ENCODE assay signal across 31 cellular contexts in genomic region chr13:51834581-51835158, GRCh38. TPM values are rescaled to one million over a fixed set of nuclear protein-coding genes. Genes with fewer than 3 reads are reported as not detected.
A peak's percentile ranks its signal among the peaks of the same experiment; 100 is the strongest.
DNase-seq lines count a peak whose midpoint lies in the region; ATAC-seq and TF ChIP-seq lines count a peak whose summit lies in the region.
"Had no signal": no experiment of that assay in that cellular context is flagged by ENCODE, and none has a peak within 500 bp of the region (broad histone marks: within the 10 kb centered on the region; RNA-seq: fewer than 3 reads in every experiment).

No MANE protein-coding gene starts in this region.

- no peak overlapping the region for H2AK5ac ChIP-seq in neuronal stem cell (ENCODE audit: low read depth, low read length)

- ATAC-seq in left ventricle myocardium superior (peak; percentile 13), Right ventricle myocardium inferior (no peak)
- ATAC-seq: activated T-cell treated with anti-CD3 and anti-CD28 coated beads, Interleukin-2, amount 50 U/mL, for 72 hours; K562; lower lobe of right lung; natural killer cell treated with Interleukin-12 subunit alpha and Interleukin-12 subunit beta and Interleukin-15 and Interleukin-18, amount 100 ng/mL, for 72 hours; pancreas; stimulated activated naive CD8-positive, alpha-beta T cell treated with anti-CD3 and anti-CD28 coated beads, Interleukin-15, amount 100 ng/mL, for 72 hours had no signal

- H3K4me3 ChIP-seq in Karpas-422 (ENCODE audit: low read length) (peak overlapping the region; percentile 70; the same call in 1 of the 2 replicates), vagina (no peak overlapping the region), neuronal stem cell (ENCODE audit: low read length in 2 of 2) (no peak overlapping the region)
- H3K4me3 ChIP-seq: K562, lower lobe of right lung, pancreas, uterus had no signal

- no peaks in the 10 kb centered on the region for H3K9me2 ChIP-seq in Karpas-422 (replicated peaks; ENCODE audit: insufficient read depth, low read length)

- H3K9me3 ChIP-seq in Karpas-422 (ENCODE audit: low read length) (no peaks in the 10 kb centered on the region), vagina (no peaks in the 10 kb centered on the region), neuronal stem cell (replicated peaks in 1 of 2; ENCODE audit: control insufficient read depth in 2 of 2, insufficient read depth in 1 of 2, low read depth in 1 of 2, low read length in 2 of 2) (no peaks in the 10 kb centered on the region)
- H3K9me3 ChIP-seq: lower lobe of right lung, pancreas, uterus had no signal

- H2BK120ac ChIP-seq in neuronal stem cell (ENCODE audit: low read depth, low read length), result no peak overlapping the region

- H3K79me1 ChIP-seq in neuronal stem cell (ENCODE audit: low read depth, low read length), result no peaks in the 10 kb centered on the region

- H3K36me3 ChIP-seq in Karpas-422 (ENCODE audit: insufficient read depth, low read length) (no peaks in the 10 kb centered on the region), vagina (no peaks in the 10 kb centered on the region), neuronal stem cell (replicated peaks in 1 of 2; ENCODE audit: control insufficient read depth in 2 of 2, insufficient read depth in 2 of 2, low read length in 2 of 2) (no peaks in the 10 kb centered on the region)
- H3K36me3 ChIP-seq: lower lobe of right lung, pancreas, uterus had no signal

- no peak for TF ChIP-seq POLR2A in vagina (IDR thresholded peaks at IDR 0.05)

- no CpG with 5 or more reads among the region's 7 CpGs for WGBS in neuronal stem cell (ENCODE audit: extremely low coverage in 2 of 2, insufficient read length in 2 of 2, insufficient replicate concordance in 1 of 2), 2 donors

- no peak overlapping the region for H2BK15ac ChIP-seq in neuronal stem cell (ENCODE audit: low read length)

- no peak overlapping the region for H2BK12ac ChIP-seq in neuronal stem cell (ENCODE audit: low read length)

- H3K4me1 ChIP-seq in Karpas-422 (ENCODE audit: low read length) (peaks cover 62% of the 10 kb centered on the region), vagina (no peaks in the 10 kb centered on the region), neuronal stem cell (ENCODE audit: control insufficient read depth in 2 of 2, insufficient read depth in 1 of 2, low read depth in 1 of 2, low read length in 2 of 2) (no peaks in the 10 kb centered on the region)
- H3K4me1 ChIP-seq: lower lobe of right lung, pancreas, uterus had no signal

- intact Hi-C loops in left ventricle myocardium superior (cut with micrococcal nuclease) (no loop called here), Right ventricle myocardium inferior (cut with DNase I) (no loop called here), vagina (cut with DNase I) (no loop called here)

- no peaks in the 10 kb centered on the region for H3K27me3 ChIP-seq in Karpas-422 (ENCODE audit: low read length)
- H3K27me3 ChIP-seq in vagina, result no peaks in the 10 kb centered on the region
- H3K27me3 ChIP-seq in neuronal stem cell (ENCODE audit: control insufficient read depth in 3 of 3, insufficient read depth in 3 of 3, low read depth in 1 of 3, low read length in 3 of 3), result peaks cover 0 to 19% (median 0%) of the 10 kb centered on the region in 3 experiments
- H3K27me3 ChIP-seq: pancreas, uterus had no signal

- H3K4ac ChIP-seq in neuronal stem cell (ENCODE audit: low read length), result no peak overlapping the region

- no peak overlapping the region for H3K23ac ChIP-seq in neuronal stem cell (ENCODE audit: low read depth, low read length, poor library complexity)

- DNase-seq in left ventricle myocardium superior (no peak), Right ventricle myocardium inferior (ENCODE audit: missing footprints) (no peak), Karpas-422 (no peak), NCI-H69 (lab: John Stamatoyannopoulos, UW) (peak; percentile 55), vagina (ENCODE audit: extremely low spot score in 2 of 2) (peak; percentile 61 to 70), neuronal stem cell (ENCODE audit: low spot score) (no peak), COLO829 (ENCODE audit: low spot score) (no peak), NCI-H2081 (lab: John Stamatoyannopoulos, UW) (no peak)
- DNase-seq: activated CD4-positive, alpha-beta T cell treated with anti-CD3 and anti-CD28 coated beads for 48 hours; activated naive CD4-positive, alpha-beta T cell treated with Interleukin-2 at 50 U/mL for 16 hours; activated T-cell treated with anti-CD3 and anti-CD28 coated beads, Interleukin-2, amount 50 U/mL, for 72 hours; CD4-positive, alpha-beta T cell; DMS153; effector CD4-positive, alpha-beta T cell; GF-D8; lower lobe of right lung; NCI-H774; pancreas; retina; small intestine; stimulated activated CD4-positive, alpha-beta T cell treated with anti-CD3 and anti-CD28 coated beads, Interleukin-1b, Interleukin-23, amount 100 ng/mL, for 48 hours; stimulated activated CD8-positive, alpha-beta memory T cell treated with anti-CD3 and anti-CD28 coated beads, Interleukin-4, amount 100 ng/mL, for 48 hours; stimulated activated naive CD8-positive, alpha-beta T cell treated with anti-CD3 and anti-CD28 coated beads, Interleukin-15, amount 100 ng/mL, for 72 hours; uterus had no signal

- H4K91ac ChIP-seq in neuronal stem cell (ENCODE audit: low read depth, low read length, poor library complexity), result no peak overlapping the region

- no peak overlapping the region for H3K14ac ChIP-seq in neuronal stem cell (ENCODE audit: low read length)

- H4K8ac ChIP-seq in neuronal stem cell (ENCODE audit: low read depth, low read length), result no peak overlapping the region

- H3K18ac ChIP-seq in neuronal stem cell (ENCODE audit: low read length), result no peak overlapping the region

- H3K27ac ChIP-seq in Karpas-422 (ENCODE audit: low read length) (no peak overlapping the region), vagina (no peak overlapping the region), neuronal stem cell (replicated peaks; ENCODE audit: low read length) (no peak overlapping the region)
- H3K27ac ChIP-seq: epithelial cell of prostate, lower lobe of right lung, pancreas, uterus, VCaP had no signal

- TF ChIP-seq CTCF in vagina (IDR thresholded peaks at IDR 0.05), result no peak

- no peaks in the 10 kb centered on the region for H3K79me2 ChIP-seq in Karpas-422 (ENCODE audit: low read length)

- H3K9ac ChIP-seq in Karpas-422 (ENCODE audit: low read length) (no peak overlapping the region; the same call in 1 of the 2 replicates), neuronal stem cell (ENCODE audit: low read depth, low read length, poor library complexity) (no peak overlapping the region)

- no peak overlapping the region for H2BK5ac ChIP-seq in neuronal stem cell (ENCODE audit: low read length)

- H3K4me2 ChIP-seq in Karpas-422 (ENCODE audit: low read depth, low read length, poor library complexity, severe bottlenecking), result peak overlapping the region; percentile 81
- H3K4me2 ChIP-seq in neuronal stem cell (ENCODE audit: insufficient read depth, low read length, poor library complexity, severe bottlenecking), result no peak overlapping the region

- H2AFZ ChIP-seq in Karpas-422 (ENCODE audit: low read length), result no peak overlapping the region
- H2AFZ ChIP-seq in neuronal stem cell (ENCODE audit: low read length), result no peak overlapping the region

- H4K20me1 ChIP-seq in Karpas-422 (ENCODE audit: insufficient read depth, low read depth, low read length), result no peaks in the 10 kb centered on the region

RNA-seq across cellular contexts. Expression of gene TMEM272, which starts 10.3 kb away (rescaled TPM):
- total RNA-seq in left ventricle myocardium superior (0.55 TPM), Right ventricle myocardium inferior (0.49 TPM), vagina (0.25 TPM)
- 0.15 TPM in 1 of 2 replicates, not detected in the other for total RNA-seq in Karpas-422 (2014; rRNA removed; shearing (Covaris generic); ENCODE audit: low replicate concordance)
- 0.04 TPM for polyA plus RNA-seq in neuronal stem cell (2013, experiment 1 of 2)
- 0.03 TPM for polyA plus RNA-seq in neuronal stem cell (2013, experiment 2 of 2)
- total RNA-seq: MCF 10A; natural killer cell treated with Interleukin-12 subunit alpha and Interleukin-12 subunit beta and Interleukin-15 and Interleukin-18, amount 100 ng/mL, for 72 hours had no signal
- polyA plus RNA-seq: keratinocyte had no signal

RNA-seq across cellular contexts. Expression of gene CCDC70, which starts 27.1 kb away (rescaled TPM):
- total RNA-seq in left ventricle myocardium superior, result not detected
- not detected for total RNA-seq in Right ventricle myocardium inferior
- total RNA-seq in Karpas-422 (2014; rRNA removed; shearing (Covaris generic); ENCODE audit: low replicate concordance), result not detected in 2 replicates
- not detected for total RNA-seq in vagina
- not detected for polyA plus RNA-seq in neuronal stem cell (2013, experiment 1 of 2)
- polyA plus RNA-seq in neuronal stem cell (2013, experiment 2 of 2), result not detected
- total RNA-seq: CD4-positive, alpha-beta T cell; K562; lower lobe of right lung; MCF 10A; natural killer cell treated with Interleukin-12 subunit alpha and Interleukin-12 subunit beta and Interleukin-15 and Interleukin-18, amount 100 ng/mL, for 72 hours; OCI-LY7; pancreas; uterus had no signal
- polyA plus RNA-seq: K562, keratinocyte, pancreas, small intestine had no signal

RNA-seq across cellular contexts. Expression of gene DHRS12, which starts 30.7 kb away (rescaled TPM):
- 11.6 TPM for total RNA-seq in left ventricle myocardium superior
- 10.2 TPM for total RNA-seq in Right ventricle myocardium inferior
- total RNA-seq in Karpas-422 (2014; rRNA removed; shearing (Covaris generic); ENCODE audit: low replicate concordance), result 9.7 and 10.9 TPM in 2 replicates
- 12.5 TPM for total RNA-seq in vagina
- 18.5 TPM for polyA plus RNA-seq in neuronal stem cell (2013, experiment 1 of 2)
- polyA plus RNA-seq in neuronal stem cell (2013, experiment 2 of 2), result 20.4 TPM

Comparison
In these comparisons a context has a peak if more than half of its experiments do, and no peak if none do; other contexts are left out.
1. DNase-seq: peak in NCI-H69 (single experiment) and vagina (2 of 2); none in left ventricle myocardium superior (single experiment), Right ventricle myocardium inferior (single experiment), Karpas-422 (single experiment), neuronal stem cell (single experiment), COLO829 (single experiment) and NCI-H2081 (0 of 2).